ENCODE assay signal across 13 cellular contexts in the genomic region with DNA sequence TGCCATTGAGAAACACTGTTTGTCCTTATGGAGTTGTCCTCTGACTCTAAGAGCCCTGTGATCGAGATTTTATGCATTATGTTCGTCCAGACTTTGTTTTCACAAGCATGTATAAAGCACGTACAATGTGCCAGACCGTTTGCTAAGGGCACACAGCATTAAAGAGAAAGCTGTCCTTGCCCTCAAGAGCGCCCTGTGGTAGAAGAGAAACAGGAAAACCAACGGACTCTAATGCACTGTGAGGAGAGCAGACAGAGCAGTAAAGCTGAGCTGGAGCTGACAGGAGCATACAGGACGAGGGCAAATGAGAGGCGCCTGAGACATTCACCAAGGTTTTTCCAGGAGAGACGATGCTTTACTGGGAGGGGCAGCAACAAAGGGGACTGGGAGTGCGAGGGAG.
DNase-seq lines count a peak whose midpoint lies in the region; ATAC-seq and TF ChIP-seq lines count a peak whose summit lies in the region.
"Had no signal": no experiment of that assay in that cellular context is flagged by ENCODE, and none has a peak within 500 bp of the region (broad histone marks: within the 10 kb centered on the region; RNA-seq: fewer than 3 reads in every experiment).

No MANE protein-coding gene starts in this region.

- DNase-seq in heart left ventricle (no peak), Right ventricle myocardium inferior (ENCODE audit: missing footprints) (no peak), Kasumi-1 (lab: John Stamatoyannopoulos, UW) (peak; percentile 26 to 36), memory B cell (ENCODE audit: low spot score in 2 of 2) (no peak), upper lobe of left lung (no peak), NCI-H1694 (lab: John Stamatoyannopoulos, UW) (no peak), left lung (no peak)
- no peak for DNase-seq in activated naive CD4-positive, alpha-beta T cell treated with anti-CD3 and anti-CD28 coated beads, Interleukin-2, amount 50 U/mL, for 72 hours (ENCODE audit: low spot score in 2 of 2)
- DNase-seq: AML-193, NCI-H524, trophoblast cell had no signal

- H3K27me3 ChIP-seq in heart left ventricle, result no peaks in the 10 kb centered on the region
- no peaks in the 10 kb centered on the region for H3K27me3 ChIP-seq in upper lobe of left lung
- no peaks in the 10 kb centered on the region for H3K27me3 ChIP-seq in left lung

- H3K4me3 Mint-ChIP-seq in memory B cell, result peak overlapping the region; percentile 28

- H3K27ac Mint-ChIP-seq in memory B cell, result no peak overlapping the region
- no peak overlapping the region for H3K27ac Mint-ChIP-seq in activated naive CD4-positive, alpha-beta T cell treated with anti-CD3 and anti-CD28 coated beads, Interleukin-2, amount 50 U/mL, for 72 hours

- H3K27ac ChIP-seq in heart left ventricle, result peak overlapping the region in 11 of 12 donors; percentile 45 to 87 (median 72)
- peak overlapping the region; percentile 39 to 81 (median 65) for H3K27ac ChIP-seq in upper lobe of left lung
- peak overlapping the region in 1 of 2 donors; percentile 68 for H3K27ac ChIP-seq in left lung
- H3K27ac ChIP-seq: epithelial cell of prostate, KMS-11 had no signal

- peaks cover 3% of the 10 kb centered on the region for H3K4me1 Mint-ChIP-seq in memory B cell

- H3K9me3 ChIP-seq in heart left ventricle, result no peaks in the 10 kb centered on the region
- H3K9me3 ChIP-seq in upper lobe of left lung, result no peaks in the 10 kb centered on the region
- H3K9me3 ChIP-seq in left lung, result no peaks in the 10 kb centered on the region

- H3K27me3 Mint-ChIP-seq in memory B cell, result peaks cover 11% of the 10 kb centered on the region

- TF ChIP-seq CTCF in heart left ventricle (IDR thresholded peaks at IDR 0.05) (no peak), upper lobe of left lung (IDR thresholded peaks at IDR 0.05) (no peak), left lung (IDR thresholded peaks at IDR 0.05) (no peak)

- H3K4me3 ChIP-seq in heart left ventricle, result peak overlapping the region in 1 of 12 donors; percentile 38
- H3K4me3 ChIP-seq in upper lobe of left lung, result peak overlapping the region in 1 of 4 donors; percentile 8
- no peak overlapping the region for H3K4me3 ChIP-seq in left lung

- H3K4me1 ChIP-seq in heart left ventricle (peaks cover 12 to 75% (median 38%) of the 10 kb centered on the region in 12 donors), upper lobe of left lung (peaks cover 24 to 33% (median 25%) of the 10 kb centered on the region in 4 donors), left lung (peaks cover 11 to 19% of the 10 kb centered on the region in 2 donors)

- TF ChIP-seq EP300 in upper lobe of left lung (IDR thresholded peaks at IDR 0.05), result no peak

- TF ChIP-seq POLR2A in heart left ventricle (IDR thresholded peaks at IDR 0.05) (no peak), upper lobe of left lung (IDR thresholded peaks at IDR 0.05) (no peak)

- no peak for ATAC-seq in heart left ventricle
- ATAC-seq in Right ventricle myocardium inferior, result no peak
- ATAC-seq in memory B cell (ENCODE audit: low read depth), result no peak
- no peak for ATAC-seq in upper lobe of left lung (ENCODE audit: low FRiP score in 2 of 2)
- ATAC-seq in activated naive CD4-positive, alpha-beta T cell treated with anti-CD3 and anti-CD28 coated beads, Interleukin-2, amount 50 U/mL, for 72 hours, result no peak
- no peak for ATAC-seq in left lung

- H3K9me3 Mint-ChIP-seq in memory B cell, result peaks cover 6% of the 10 kb centered on the region
- H3K9me3 Mint-ChIP-seq in activated naive CD4-positive, alpha-beta T cell treated with anti-CD3 and anti-CD28 coated beads, Interleukin-2, amount 50 U/mL, for 72 hours, result no peaks in the 10 kb centered on the region

- no peaks in the 10 kb centered on the region for H3K36me3 Mint-ChIP-seq in memory B cell
- H3K36me3 Mint-ChIP-seq in activated naive CD4-positive, alpha-beta T cell treated with anti-CD3 and anti-CD28 coated beads, Interleukin-2, amount 50 U/mL, for 72 hours, result no peaks in the 10 kb centered on the region

- H3K36me3 ChIP-seq in heart left ventricle (peaks cover 0 to 7% (median 0%) of the 10 kb centered on the region in 9 donors), upper lobe of left lung (no peaks in the 10 kb centered on the region), left lung (no peaks in the 10 kb centered on the region)

- intact Hi-C loops in heart left ventricle (cut with DNase I), result loop anchor here in 4 of 10 donors (5.0 to 10.0 kb wide), 2 partner anchors 161 to 219 kb away; partner anchors contain the start of gene TMTC1 (in 2 of the 4)
- intact Hi-C loops in Right ventricle myocardium inferior (cut with DNase I), result loop anchor here (5.0 kb wide), 1 partner anchor 174 kb away; no protein-coding TSS in a partner anchor
- intact Hi-C loops in left lung (cut with DNase I), result no loop called here

- 57 to 66% (median 61%) methylated on average over 10 of the region's 10 CpGs for WGBS in heart left ventricle, 4 donors
- 28 to 34% methylated on average over 10 of the region's 10 CpGs for WGBS in upper lobe of left lung, 2 donors

Comparison
In these comparisons a context has a peak if more than half of its experiments do, and no peak if none do; other contexts are left out.
1. DNase-seq: peak in Kasumi-1 (2 of 2); none in heart left ventricle (0 of 5), Right ventricle myocardium inferior (single experiment), memory B cell (0 of 2), upper lobe of left lung (0 of 2), activated naive CD4-positive, alpha-beta T cell treated with anti-CD3 and anti-CD28 coated beads, Interleukin-2, amount 50 U/mL, for 72 hours (0 of 2), NCI-H1694 (single experiment) and left lung (0 of 2).